In genomic region chr2:15784106-15784885, GRCh38 we compare ENCODE assay signal across 26 cellular contexts.
"Had no signal": no experiment of that assay in that cellular context is flagged by ENCODE, and none has a peak within 500 bp of the region (broad histone marks: within the 10 kb centered on the region; RNA-seq: fewer than 3 reads in every experiment).

No MANE protein-coding gene starts in this region.

- H3K36me3 ChIP-seq: left lung, ovary, prostate gland, suprapubic skin, thoracic aorta, tibial artery, upper lobe of right lung had no signal

- H3K27me3 ChIP-seq: ovary, upper lobe of right lung had no signal

- H3K4me1 Mint-ChIP-seq: immature natural killer cell; naive thymus-derived CD4-positive, alpha-beta T cell; stimulated activated effector memory CD8-positive, alpha-beta T cell treated with anti-CD3 and anti-CD28 coated beads, Interleukin-12 subunit alpha, Interleukin-12 subunit beta, amount 100 ng/mL, for 72 hours had no signal

- H3K27me3 Mint-ChIP-seq: stimulated activated naive CD8-positive, alpha-beta T cell treated with anti-CD3 and anti-CD28 coated beads, Interleukin-15, Interleukin-2, amounts not matched to agents 100 ng/mL and 50 ng/mL, for 24 hours had no signal

- H3K4me3 ChIP-seq: left lung, lung, mucosa of descending colon, ovary, prostate gland, skin epidermis, suprapubic skin, thoracic aorta, tibial artery, upper lobe of right lung had no signal

- H3K4me1 ChIP-seq: left lung, prostate gland, suprapubic skin, tibial artery, upper lobe of right lung had no signal

- DNase-seq: head of caudate nucleus; hippocampal formation; immature natural killer cell; left colon; left lung; mesendoderm; mucosa of descending colon; naive thymus-derived CD4-positive, alpha-beta T cell; ovary; retina; right cardiac atrium; stimulated activated CD4-positive, alpha-beta T cell treated with anti-CD3 and anti-CD28 coated beads, Interleukin-4, amount 100 ng/mL, for 24 hours; stimulated activated naive CD4-positive, alpha-beta T cell; tibial artery; trophoblast cell; upper lobe of right lung had no signal

- H3K27ac Mint-ChIP-seq: immature natural killer cell; mesothelial cell of epicardium; naive thymus-derived CD4-positive, alpha-beta T cell; natural killer cell treated with Interleukin-12 subunit alpha and Interleukin-12 subunit beta and Interleukin-15 and Interleukin-18, amount 100 ng/mL, for 72 hours; stimulated activated effector memory CD8-positive, alpha-beta T cell treated with anti-CD3 and anti-CD28 coated beads, Interleukin-12 subunit alpha, Interleukin-12 subunit beta, amount 100 ng/mL, for 72 hours; stimulated activated naive CD8-positive, alpha-beta T cell treated with anti-CD3 and anti-CD28 coated beads, Interleukin-15, Interleukin-2, amounts not matched to agents 100 ng/mL and 50 ng/mL, for 24 hours had no signal

- H3K27ac ChIP-seq: left lung, ovary, prostate gland, skin epidermis, suprapubic skin, thoracic aorta, tibial artery, upper lobe of right lung had no signal

- H3K36me3 Mint-ChIP-seq: immature natural killer cell; mesothelial cell of epicardium; naive thymus-derived CD4-positive, alpha-beta T cell; natural killer cell treated with Interleukin-12 subunit alpha and Interleukin-12 subunit beta and Interleukin-15 and Interleukin-18, amount 100 ng/mL, for 72 hours; stimulated activated effector memory CD8-positive, alpha-beta T cell treated with anti-CD3 and anti-CD28 coated beads, Interleukin-12 subunit alpha, Interleukin-12 subunit beta, amount 100 ng/mL, for 72 hours had no signal

- H3K9me3 Mint-ChIP-seq: mesothelial cell of epicardium; stimulated activated effector memory CD8-positive, alpha-beta T cell treated with anti-CD3 and anti-CD28 coated beads, Interleukin-12 subunit alpha, Interleukin-12 subunit beta, amount 100 ng/mL, for 72 hours had no signal

- ATAC-seq: left colon; left lung; mucosa of descending colon; naive thymus-derived CD4-positive, alpha-beta T cell; natural killer cell treated with Interleukin-12 subunit alpha and Interleukin-12 subunit beta and Interleukin-15 and Interleukin-18, amount 100 ng/mL, for 72 hours; right cardiac atrium; sciatic nerve; stimulated activated effector memory CD8-positive, alpha-beta T cell treated with anti-CD3 and anti-CD28 coated beads, Interleukin-12 subunit alpha, Interleukin-12 subunit beta, amount 100 ng/mL, for 72 hours; upper lobe of right lung had no signal

- H3K4me3 Mint-ChIP-seq: immature natural killer cell; mesothelial cell of epicardium; naive thymus-derived CD4-positive, alpha-beta T cell; natural killer cell treated with Interleukin-12 subunit alpha and Interleukin-12 subunit beta and Interleukin-15 and Interleukin-18, amount 100 ng/mL, for 72 hours; stimulated activated effector memory CD8-positive, alpha-beta T cell treated with anti-CD3 and anti-CD28 coated beads, Interleukin-12 subunit alpha, Interleukin-12 subunit beta, amount 100 ng/mL, for 72 hours; stimulated activated naive CD8-positive, alpha-beta T cell treated with anti-CD3 and anti-CD28 coated beads, Interleukin-15, Interleukin-2, amounts not matched to agents 100 ng/mL and 50 ng/mL, for 24 hours had no signal

- H3K9me3 ChIP-seq: left lung, mucosa of descending colon, ovary, prostate gland, suprapubic skin, thoracic aorta, tibial artery, upper lobe of right lung had no signal
